In the genomic region with DNA sequence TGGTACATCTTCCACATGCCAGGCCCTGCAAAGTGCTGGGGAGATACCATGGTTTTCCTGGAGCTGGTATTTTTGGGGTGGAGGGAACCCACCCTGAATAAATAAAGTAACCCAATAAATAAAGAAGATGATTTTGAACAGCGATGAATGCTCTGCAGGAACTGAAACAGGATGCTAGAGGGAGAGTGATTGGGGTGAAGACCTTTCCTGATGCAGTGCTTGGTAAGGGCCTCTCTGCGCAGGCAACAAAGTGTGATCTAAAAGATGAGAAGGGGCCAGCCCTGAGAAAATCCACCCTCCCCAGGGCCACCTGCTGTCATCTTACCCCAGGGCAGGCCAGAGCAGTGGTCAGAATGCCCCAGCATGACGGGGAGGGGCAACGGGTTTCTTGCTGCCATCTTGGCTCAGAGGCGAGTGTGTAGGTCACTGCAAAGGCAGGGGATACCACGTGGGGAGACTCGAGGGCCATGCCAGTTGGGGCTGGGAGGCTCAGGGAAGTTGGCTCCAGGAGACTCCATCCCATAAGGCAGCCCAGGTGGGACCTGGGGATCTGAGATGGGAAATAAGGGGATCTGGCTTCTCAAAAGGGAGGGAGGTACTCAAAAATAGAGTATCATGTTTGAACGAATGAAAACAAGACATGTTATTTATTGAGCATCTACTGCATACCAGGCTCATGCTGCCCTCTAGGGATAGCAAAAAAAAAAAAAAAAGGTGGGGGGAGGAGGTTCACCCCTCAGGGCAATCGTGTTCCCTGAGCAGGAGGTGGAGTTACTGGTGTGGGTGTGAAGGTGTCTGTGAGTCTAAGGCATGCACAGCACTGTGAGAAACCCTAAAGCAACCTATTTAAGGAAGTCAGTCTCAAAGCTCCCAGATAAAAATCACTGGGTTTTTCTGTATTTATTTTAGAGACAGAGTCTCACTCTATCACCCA, we compare ENCODE assay signal across 10 cellular contexts. TPM values are rescaled to one million over a fixed set of nuclear protein-coding genes. Genes with fewer than 3 reads are reported as not detected.
A peak's percentile ranks its signal among the peaks of the same experiment; 100 is the strongest.
DNase-seq lines count a peak whose midpoint lies in the region; TF ChIP-seq lines count a peak whose summit lies in the region.
"Had no signal": no experiment of that assay in that cellular context is flagged by ENCODE, and none has a peak within 500 bp of the region (broad histone marks: within the 10 kb centered on the region; RNA-seq: fewer than 3 reads in every experiment).

No MANE protein-coding gene starts in this region.

- H3K27ac ChIP-seq in endodermal cell (ENCODE audit: low read depth, low read length) = no peak overlapping the region

- H3K4me1 Mint-ChIP-seq in endodermal cell = peaks cover 7% of the 10 kb centered on the region
- H3K4me1 Mint-ChIP-seq in stimulated activated naive CD8-positive, alpha-beta T cell treated with anti-CD3 and anti-CD28 coated beads, Interleukin-15, Interleukin-2, amounts not matched to agents 100 ng/mL and 50 ng/mL, for 24 hours (ENCODE audit: low read depth) = peaks cover 9% of the 10 kb centered on the region
- H3K4me1 Mint-ChIP-seq in progenitor cell of endocrine pancreas (ENCODE audit: low read depth) = peaks cover 12% of the 10 kb centered on the region

- no peaks in the 10 kb centered on the region for H3K36me3 Mint-ChIP-seq in endodermal cell (ENCODE audit: low read depth)
- H3K36me3 Mint-ChIP-seq in stimulated activated naive CD8-positive, alpha-beta T cell treated with anti-CD3 and anti-CD28 coated beads, Interleukin-15, Interleukin-2, amounts not matched to agents 100 ng/mL and 50 ng/mL, for 24 hours (ENCODE audit: low read depth) = no peaks in the 10 kb centered on the region
- H3K36me3 Mint-ChIP-seq in progenitor cell of endocrine pancreas (ENCODE audit: insufficient read depth) = no peaks in the 10 kb centered on the region

- H3K9ac ChIP-seq in endodermal cell (ENCODE audit: extremely low read depth, low read length, poor library complexity, severe bottlenecking) = no peak overlapping the region

- H3K36me3 ChIP-seq in endodermal cell (ENCODE audit: control insufficient read depth, insufficient read depth, low read length) (no peaks in the 10 kb centered on the region), BE2C (no peaks in the 10 kb centered on the region)

- H3K4me3 Mint-ChIP-seq in endodermal cell (no peak overlapping the region), progenitor cell of endocrine pancreas (ENCODE audit: low read depth) (no peak overlapping the region)
- H3K4me3 Mint-ChIP-seq in stimulated activated naive CD8-positive, alpha-beta T cell treated with anti-CD3 and anti-CD28 coated beads, Interleukin-15, Interleukin-2, amounts not matched to agents 100 ng/mL and 50 ng/mL, for 24 hours = no peak overlapping the region

- H3K4me1 ChIP-seq in endodermal cell (ENCODE audit: control insufficient read depth, insufficient read depth, low read length) = peaks cover 9% of the 10 kb centered on the region
- no peaks in the 10 kb centered on the region for H3K4me1 ChIP-seq in BE2C

- DNase-seq in stimulated activated CD4-positive, alpha-beta T cell treated with anti-CD3 and anti-CD28 coated beads, Interleukin-15, amount 100 ng/mL, for 24 hours = peak; percentile 29
- no peak for DNase-seq in stimulated activated CD4-positive, alpha-beta T cell treated with anti-CD3 and anti-CD28 coated beads, Interleukin-12 subunit alpha, Interleukin-12 subunit beta, amount 100 ng/mL, for 4 hours
- DNase-seq in NOMO-1 treated with dmso at 0.1 percent for 144 hours (lab: John Stamatoyannopoulos, UW; ENCODE audit: unreplicated experiment) (peak; percentile 11), endodermal cell (no peak), progenitor cell of endocrine pancreas (ENCODE audit: low spot score, unreplicated experiment) (no peak), BE2C (no peak), NCI-H128 (lab: John Stamatoyannopoulos, UW; ENCODE audit: unreplicated experiment) (no peak)

- H3K9me3 ChIP-seq in endodermal cell (ENCODE audit: control insufficient read depth, low read length) (no peaks in the 10 kb centered on the region), BE2C (no peaks in the 10 kb centered on the region)

- WGBS in endodermal cell (ENCODE audit: insufficient coverage in 1 of 2, insufficient read length in 1 of 2), 2 experiments = 77 to 79% methylated on average over 5 to 9 of the region's 9 CpGs

- no peaks in the 10 kb centered on the region for H3K9me3 Mint-ChIP-seq in endodermal cell
- H3K9me3 Mint-ChIP-seq in stimulated activated naive CD8-positive, alpha-beta T cell treated with anti-CD3 and anti-CD28 coated beads, Interleukin-15, Interleukin-2, amounts not matched to agents 100 ng/mL and 50 ng/mL, for 24 hours = no peaks in the 10 kb centered on the region
- H3K9me3 Mint-ChIP-seq in progenitor cell of endocrine pancreas (ENCODE audit: low read depth) = no peaks in the 10 kb centered on the region

- H3K27me3 Mint-ChIP-seq in endodermal cell (ENCODE audit: insufficient read depth) = no peaks in the 10 kb centered on the region
- H3K27me3 Mint-ChIP-seq in stimulated activated naive CD8-positive, alpha-beta T cell treated with anti-CD3 and anti-CD28 coated beads, Interleukin-15, Interleukin-2, amounts not matched to agents 100 ng/mL and 50 ng/mL, for 24 hours = no peaks in the 10 kb centered on the region
- H3K27me3 Mint-ChIP-seq in progenitor cell of endocrine pancreas = no peaks in the 10 kb centered on the region

- H3K27me3 ChIP-seq in endodermal cell (ENCODE audit: control insufficient read depth, insufficient read depth, low read length, poor library complexity, severe bottlenecking) (no peaks in the 10 kb centered on the region), BE2C (no peaks in the 10 kb centered on the region)

- H3K4me3 ChIP-seq in endodermal cell (ENCODE audit: low read length) (no peak overlapping the region), BE2C (ENCODE audit: low read depth, low read length) (no peak overlapping the region)

- H3K27ac Mint-ChIP-seq in endodermal cell (no peak overlapping the region), progenitor cell of endocrine pancreas (no peak overlapping the region)
- H3K27ac Mint-ChIP-seq in stimulated activated naive CD8-positive, alpha-beta T cell treated with anti-CD3 and anti-CD28 coated beads, Interleukin-15, Interleukin-2, amounts not matched to agents 100 ng/mL and 50 ng/mL, for 24 hours = peak overlapping the region; percentile 51

- TF ChIP-seq CTCF in endodermal cell (conservative IDR thresholded peaks at IDR 0.05) (peak; percentile 21), progenitor cell of endocrine pancreas (IDR thresholded peaks at IDR 0.05; ENCODE audit: unreplicated experiment) (no peak), BE2C (IDR thresholded peaks at IDR 0.05; ENCODE audit: low read depth, low read length) (no peak)

RNA-seq across cellular contexts. Expression of a gene that starts 2.8 kb away (rescaled TPM):
- total RNA-seq in endodermal cell (1 to 10 TPM in 1 of 2 donors, under 1 TPM in 1; 0.97 to 1.3 TPM), progenitor cell of endocrine pancreas (not detected in 2 replicates)
- 0.18 TPM for polyA plus RNA-seq in endodermal cell (2013, experiment 1 of 2)
- 0.12 TPM for polyA plus RNA-seq in endodermal cell (2013, experiment 2 of 2)
- polyA plus RNA-seq in BE2C (2012; ENCODE audit: insufficient read depth, insufficient read length, low read depth) = not detected
- total RNA-seq: myocyte had no signal
- polyA plus RNA-seq: esophagus had no signal

RNA-seq across cellular contexts. Expression of a gene that starts 11.0 kb away (rescaled TPM):
- total RNA-seq in endodermal cell (under 1 TPM in 1 of 2 donors, not detected in 1; 0.15 TPM), progenitor cell of endocrine pancreas (not detected in 2 replicates)
- 0.18 TPM for polyA plus RNA-seq in endodermal cell (2013, experiment 1 of 2)
- not detected for polyA plus RNA-seq in endodermal cell (2013, experiment 2 of 2)
- polyA plus RNA-seq in BE2C (2012; ENCODE audit: insufficient read depth, insufficient read length, low read depth) = 1.8 TPM

RNA-seq across cellular contexts. Expression of a gene that starts 15.0 kb away (rescaled TPM):
- total RNA-seq in endodermal cell (1 to 10 TPM; 3.2 to 3.5 TPM), progenitor cell of endocrine pancreas (2.2 and 2.4 TPM in 2 replicates)
- polyA plus RNA-seq in endodermal cell (2013, experiment 1 of 2) = 0.18 TPM
- polyA plus RNA-seq in endodermal cell (2013, experiment 2 of 2) = 0.37 TPM
- 0.52 TPM for polyA plus RNA-seq in BE2C (2012; ENCODE audit: insufficient read depth, insufficient read length, low read depth)

RNA-seq across cellular contexts. Expression of a gene that starts 30.9 kb away (rescaled TPM):
- 10 to 100 TPM; 28.0 to 31.7 TPM for total RNA-seq in endodermal cell
- polyA plus RNA-seq in endodermal cell (2013, experiment 1 of 2) = 35.1 TPM
- polyA plus RNA-seq in endodermal cell (2013, experiment 2 of 2) = 32.6 TPM
- total RNA-seq in progenitor cell of endocrine pancreas = 52.6 and 57.7 TPM in 2 replicates
- 73.4 TPM for polyA plus RNA-seq in BE2C (2012; ENCODE audit: insufficient read depth, insufficient read length, low read depth)

RNA-seq across cellular contexts. Expression of a gene that starts 36.8 kb away (rescaled TPM):
- 1 to 10 TPM; 3.6 to 3.7 TPM for total RNA-seq in endodermal cell
- 3.4 TPM for polyA plus RNA-seq in endodermal cell (2013, experiment 1 of 2)
- 2.0 TPM for polyA plus RNA-seq in endodermal cell (2013, experiment 2 of 2)
- 1.5 and 2.3 TPM in 2 replicates for total RNA-seq in progenitor cell of endocrine pancreas
- not detected for polyA plus RNA-seq in BE2C (2012; ENCODE audit: insufficient read depth, insufficient read length, low read depth)
- total RNA-seq: myocyte had no signal

Comparison
In these comparisons a context has a peak if more than half of its experiments do, and no peak if none do; other contexts are left out.
1. DNase-seq: peak in stimulated activated CD4-positive, alpha-beta T cell treated with anti-CD3 and anti-CD28 coated beads, Interleukin-15, amount 100 ng/mL, for 24 hours (single experiment) and NOMO-1 treated with dmso at 0.1 percent for 144 hours (single experiment); none in stimulated activated CD4-positive, alpha-beta T cell treated with anti-CD3 and anti-CD28 coated beads, Interleukin-12 subunit alpha, Interleukin-12 subunit beta, amount 100 ng/mL, for 4 hours (single experiment), endodermal cell (single experiment), progenitor cell of endocrine pancreas (single experiment), BE2C (single experiment) and NCI-H128 (single experiment).